In genomic region chr17:8593276-8593675, GRCh38 we compare ENCODE assay signal across 30 cellular contexts.
"Had no signal": no experiment of that assay in that cellular context is flagged by ENCODE, and none has a peak within 500 bp of the region (broad histone marks: within the 10 kb centered on the region; RNA-seq: fewer than 3 reads in every experiment).

No MANE protein-coding gene starts in this region.

- DNase-seq: activated B cell treated with CpG ODN at 0.5 μM for 24 hours; activated CD4-positive, alpha-beta memory T cell treated with anti-CD3 and anti-CD28 coated beads, Interleukin-2, amount 10 ng/mL, durations not matched to agents 7 days and 5 days; activated CD4-positive, alpha-beta T cell treated with anti-CD3 and anti-CD28 coated beads for 1 hour; activated CD4-positive, alpha-beta T cell treated with anti-CD3 and anti-CD28 coated beads for 36 hours; activated CD4-positive, alpha-beta T cell treated with anti-CD3 and anti-CD28 coated beads for 48 hours; activated CD4-positive, alpha-beta T cell treated with anti-CD3 and anti-CD28 coated beads, Interleukin-2, amount 10 ng/mL, durations not matched to agents 7 days and 5 days; activated CD4-positive, alpha-beta T cell treated with anti-CD3 and anti-CD28 coated beads, Interleukin-2, amount 50 U/mL, for 48 hours; activated CD8-positive, alpha-beta memory T cell treated with anti-CD3 and anti-CD28 coated beads for 24 hours; activated CD8-positive, alpha-beta memory T cell treated with anti-CD3 and anti-CD28 coated beads, Interleukin-2, amount 10 ng/mL, durations not matched to agents 7 days and 5 days; activated CD8-positive, alpha-beta memory T cell treated with anti-CD3 and anti-CD28 coated beads, Interleukin-2, amount 50 U/mL, for 48 hours; activated CD8-positive, alpha-beta T cell treated with anti-CD3 and anti-CD28 coated beads, Interleukin-2, amount 10 ng/mL, durations not matched to agents 7 days and 5 days; activated effector memory CD4-positive, alpha-beta T cell treated with Interleukin-2 at 50 U/mL for 16 hours; activated gamma-delta T cell; activated naive CD4-positive, alpha-beta T cell treated with anti-CD3 and anti-CD28 coated beads, Interleukin-2, amount 10 ng/mL, durations not matched to agents 7 days and 5 days; activated naive CD4-positive, alpha-beta T cell treated with Interleukin-2 at 50 U/mL for 16 hours; activated naive CD8-positive, alpha-beta T cell treated with anti-CD3 and anti-CD28 coated beads, Interleukin-2, amount 10 ng/mL, durations not matched to agents 7 days and 5 days; activated naive CD8-positive, alpha-beta T cell treated with anti-CD3 and anti-CD28 coated beads, Interleukin-2, amount 50 U/mL, for 24 hours; activated T-cell treated with anti-CD3 and anti-CD28 coated beads, Interleukin-2, amount 50 U/mL, for 24 hours; activated T-cell treated with anti-CD3 and anti-CD28 coated beads, Interleukin-2, amount 50 U/mL, for 48 hours; amygdala; anterior cingulate cortex; caudate nucleus; cerebellar nuclear complex; T-helper 2 cell; T-helper 9 cell had no signal

- H3K4me3 ChIP-seq: ascending aorta, cardiac muscle cell had no signal

- FAIRE-seq: bronchial epithelial cell, TTC549 had no signal

- H3K9me3 ChIP-seq: ascending aorta had no signal

- H3K27ac ChIP-seq: ascending aorta, cardiac muscle cell, VCaP had no signal

- ATAC-seq: activated CD4-positive, alpha-beta T cell treated with anti-CD3 and anti-CD28 coated beads for 36 hours; activated CD8-positive, alpha-beta memory T cell treated with anti-CD3 and anti-CD28 coated beads, Interleukin-2, amount 10 ng/mL, durations not matched to agents 7 days and 5 days; activated CD8-positive, alpha-beta T cell treated with anti-CD3 and anti-CD28 coated beads, Interleukin-2, amount 10 ng/mL, durations not matched to agents 7 days and 5 days; activated naive CD8-positive, alpha-beta T cell treated with anti-CD3 and anti-CD28 coated beads, Interleukin-2, amount 50 U/mL, for 24 hours had no signal
